Comparison of ENCODE assay signal across 1 cellular context in genomic region chr11:58926251-58926650, GRCh38.
TF ChIP-seq lines count a peak whose summit lies in the region.

No MANE protein-coding gene starts in this region.

TF ChIP-seq in HepG2, 621 proteins besides CTCF, POLR2A, EP300 and RAD21 (continued from another document and continues in another):
- TF ChIP-seq ZNF432 (CRISPR knock-in tag; IDR thresholded peaks at IDR 0.05; ENCODE audit: borderline replicate concordance) (no peak), SNAPC2 (CRISPR knock-in tag; IDR thresholded peaks at IDR 0.05) (no peak), ZNF547 (CRISPR knock-in tag; IDR thresholded peaks at IDR 0.05) (no peak), NCOA2 (CRISPR knock-in tag; IDR thresholded peaks at IDR 0.05) (peak; percentile 64; the same call in 1 of the 2 replicates), KDM1A (CRISPR knock-in tag; IDR thresholded peaks at IDR 0.05) (no peak), MXD4 (CRISPR knock-in tag; IDR thresholded peaks at IDR 0.05) (no peak), MEIS2 (CRISPR knock-in tag; IDR thresholded peaks at IDR 0.05) (no peak), NAIF1 (CRISPR knock-in tag; IDR thresholded peaks at IDR 0.05; ENCODE audit: borderline replicate concordance) (no peak), ZBTB40 (IDR thresholded peaks at IDR 0.05) (no peak), ZBTB40 (CRISPR knock-in tag; IDR thresholded peaks at IDR 0.05) (no peak), ZNF274 (CRISPR knock-in tag; IDR thresholded peaks at IDR 0.05) (no peak), NBN (conservative IDR thresholded peaks at IDR 0.05) (no peak), PCBP2 (optimal IDR thresholded peaks at IDR 0.05; ENCODE audit: low read depth, low read length, poor library complexity, severe bottlenecking) (no peak), ZNF614 (CRISPR knock-in tag; IDR thresholded peaks at IDR 0.05; ENCODE audit: borderline replicate concordance) (no peak), ZNF672 (CRISPR knock-in tag; IDR thresholded peaks at IDR 0.05) (no peak), HMG20A (CRISPR knock-in tag; IDR thresholded peaks at IDR 0.05; ENCODE audit: borderline replicate concordance) (peak; percentile 40; the same call in 1 of the 2 replicates), ZNF878 (CRISPR knock-in tag; IDR thresholded peaks at IDR 0.05) (peak; percentile 54; the same call in 1 of the 2 replicates), ZNF552 (CRISPR knock-in tag; IDR thresholded peaks at IDR 0.05; ENCODE audit: borderline replicate concordance) (no peak), YY1 (IDR thresholded peaks at IDR 0.05; ENCODE audit: insufficient read depth, insufficient replicate concordance, low read depth, low read length) (no peak), ZKSCAN8 (CRISPR knock-in tag; IDR thresholded peaks at IDR 0.05; ENCODE audit: borderline replicate concordance) (no peak), CBFB (CRISPR knock-in tag; IDR thresholded peaks at IDR 0.05) (0 out of 2 replicates have a peak, but pooled peaks have one; percentile 61), ELF1 (CRISPR knock-in tag; IDR thresholded peaks at IDR 0.05) (no peak), ZNF674 (CRISPR knock-in tag; IDR thresholded peaks at IDR 0.05; ENCODE audit: low read depth) (no peak), ZNF207 (IDR thresholded peaks at IDR 0.05; ENCODE audit: borderline replicate concordance) (no peak), ZNF615 (CRISPR knock-in tag; IDR thresholded peaks at IDR 0.05; ENCODE audit: borderline replicate concordance) (no peak), FOXP4 (CRISPR knock-in tag; IDR thresholded peaks at IDR 0.05) (peak; percentile 89), ZNF17 (CRISPR knock-in tag; IDR thresholded peaks at IDR 0.05) (no peak), ZNF7 (CRISPR knock-in tag; IDR thresholded peaks at IDR 0.05) (no peak), ZNF101 (CRISPR knock-in tag; IDR thresholded peaks at IDR 0.05; ENCODE audit: borderline replicate concordance, low read depth) (no peak), ZFP36 (IDR thresholded peaks at IDR 0.05; ENCODE audit: borderline replicate concordance, low read depth, low read length, partially characterized antibody) (peak; percentile 85), ZNF570 (CRISPR knock-in tag; IDR thresholded peaks at IDR 0.05; ENCODE audit: borderline replicate concordance) (no peak), ZNF230 (CRISPR knock-in tag; IDR thresholded peaks at IDR 0.05) (no peak), ZMYM3 (CRISPR knock-in tag; IDR thresholded peaks at IDR 0.05) (no peak), SMAD3 (CRISPR knock-in tag; IDR thresholded peaks at IDR 0.05) (0 out of 2 replicates have a peak, but pooled peaks have one; percentile 29), TIGD3 (CRISPR knock-in tag; IDR thresholded peaks at IDR 0.05; ENCODE audit: borderline replicate concordance) (no peak), NFYB (CRISPR knock-in tag; IDR thresholded peaks at IDR 0.05) (no peak), ZNF335 (CRISPR knock-in tag; IDR thresholded peaks at IDR 0.05) (no peak), DNMT3B (CRISPR knock-in tag; conservative IDR thresholded peaks at IDR 0.05) (no peak), ZNF816 (CRISPR knock-in tag; IDR thresholded peaks at IDR 0.05; ENCODE audit: borderline replicate concordance) (no peak), HDAC2 (CRISPR knock-in tag; IDR thresholded peaks at IDR 0.05) (peak; percentile 71), THAP8 (CRISPR knock-in tag; IDR thresholded peaks at IDR 0.05; ENCODE audit: borderline replicate concordance) (no peak), ATM (IDR thresholded peaks at IDR 0.05; ENCODE audit: borderline replicate concordance) (no peak), ZFY (CRISPR knock-in tag; IDR thresholded peaks at IDR 0.05) (no peak), NR2F6 (IDR thresholded peaks at IDR 0.05) (peak; percentile 64), NR2F6 (CRISPR knock-in tag; IDR thresholded peaks at IDR 0.05) (no peak), SP140L (CRISPR knock-in tag; IDR thresholded peaks at IDR 0.05; ENCODE audit: borderline replicate concordance) (no peak), CEBPB (IDR thresholded peaks at IDR 0.05; ENCODE audit: borderline replicate concordance, low read depth, low read length) (no peak), MAZ (IDR thresholded peaks at IDR 0.05; ENCODE audit: borderline replicate concordance, low read depth, low read length) (no peak), MAZ (CRISPR knock-in tag; IDR thresholded peaks at IDR 0.05; ENCODE audit: low read depth) (no peak), ELF3 (CRISPR knock-in tag; IDR thresholded peaks at IDR 0.05) (no peak), PRDM4 (CRISPR knock-in tag; IDR thresholded peaks at IDR 0.05; ENCODE audit: borderline replicate concordance) (no peak), CREBL2 (CRISPR knock-in tag; IDR thresholded peaks at IDR 0.05; ENCODE audit: borderline replicate concordance) (no peak), HDAC1 (CRISPR knock-in tag; IDR thresholded peaks at IDR 0.05) (peak; percentile 61; the same call in 1 of the 2 replicates), TFDP1 (CRISPR knock-in tag; IDR thresholded peaks at IDR 0.05; ENCODE audit: borderline replicate concordance) (no peak), ZFP91 (CRISPR knock-in tag; IDR thresholded peaks at IDR 0.05; ENCODE audit: borderline replicate concordance) (no peak)
